ENCODE assay signal across 8 cellular contexts in the genomic region with DNA sequence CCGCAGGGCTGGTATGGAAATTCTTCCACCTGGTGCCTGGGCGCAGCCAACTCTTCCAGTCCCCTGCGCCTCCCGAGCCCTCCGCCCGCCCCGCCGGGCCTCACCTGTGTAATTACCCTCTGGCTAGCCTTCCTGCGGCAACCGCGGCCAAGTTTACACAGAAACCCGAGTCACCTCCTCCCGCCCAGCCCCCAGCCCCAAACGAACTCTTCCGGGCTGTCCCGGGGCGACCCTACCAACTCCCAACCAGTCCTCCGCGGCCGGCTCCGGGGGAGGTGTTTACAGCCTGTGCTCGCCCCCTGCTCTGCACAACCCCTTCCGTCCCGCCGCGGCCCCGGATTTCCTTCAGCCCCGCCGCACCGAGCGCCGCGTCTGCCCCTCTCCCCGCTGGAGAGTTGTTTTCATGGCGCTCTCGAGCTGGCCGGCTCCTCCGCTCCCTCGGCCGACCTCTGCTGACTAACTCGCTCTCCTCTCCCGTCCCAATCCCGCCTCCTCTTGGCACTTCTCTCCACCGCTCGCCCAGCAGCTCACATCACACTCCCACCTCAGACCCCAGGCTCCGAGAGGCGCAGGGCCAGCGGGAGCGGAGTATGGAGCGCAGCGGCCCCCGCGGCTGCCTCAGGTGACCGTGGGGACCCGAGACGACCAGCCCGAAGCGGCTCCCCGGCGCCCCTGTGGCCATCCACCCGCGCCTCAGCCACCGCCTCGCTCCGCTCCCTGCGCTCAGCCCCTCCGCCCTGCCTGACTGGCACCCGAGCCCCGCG. TPM values are rescaled to one million over a fixed set of nuclear protein-coding genes. Genes with fewer than 3 reads are reported as not detected.
A peak's percentile ranks its signal among the peaks of the same experiment; 100 is the strongest.
DNase-seq lines count a peak whose midpoint lies in the region; ATAC-seq and TF ChIP-seq lines count a peak whose summit lies in the region.

No MANE protein-coding gene starts in this region.

- peak in 1 of 12 donors; percentile 25 for TF ChIP-seq CTCF in heart left ventricle (IDR thresholded peaks at IDR 0.05)

- peaks cover 62% of the 10 kb centered on the region for H3K4me1 ChIP-seq in CD4-positive, alpha-beta memory T cell (ENCODE audit: insufficient read depth, low read length)
- peaks cover 7 to 53% (median 40%) of the 10 kb centered on the region in 12 donors for H3K4me1 ChIP-seq in heart left ventricle

- 0 to 1% (median 0%) methylated on average over 45 to 70 of the region's 70 CpGs for WGBS in heart left ventricle, 4 donors

- peak overlapping the region; percentile 69 for H3K9ac ChIP-seq in SK-N-MC (ENCODE audit: insufficient read length)

- peak overlapping the region; percentile 93 to 100 (median 100) for H3K27ac Mint-ChIP-seq in CD4-positive, alpha-beta memory T cell
- H3K27ac Mint-ChIP-seq in activated naive CD8-positive, alpha-beta T cell treated with anti-CD3 and anti-CD28 coated beads, Interleukin-2, amount 10 ng/mL, durations not matched to agents 7 days and 5 days = peak overlapping the region; percentile 100

- H3K36me3 ChIP-seq in CD4-positive, alpha-beta memory T cell (ENCODE audit: insufficient read depth, low read length) = no peaks in the 10 kb centered on the region
- no peaks in the 10 kb centered on the region for H3K36me3 ChIP-seq in SK-N-MC (ENCODE audit: insufficient read depth, low read length)
- H3K36me3 ChIP-seq in heart left ventricle = peaks cover 0 to 36% (median 30%) of the 10 kb centered on the region in 9 donors

- H3K27ac ChIP-seq in CD4-positive, alpha-beta memory T cell (ENCODE audit: low read depth, low read length) = peak overlapping the region; percentile 97
- H3K27ac ChIP-seq in SK-N-MC (no peak overlapping the region), heart left ventricle (peak overlapping the region; percentile 93 to 99 (median 97))

- H3K4me1 Mint-ChIP-seq in CD4-positive, alpha-beta memory T cell = peaks cover 26 to 77% (median 38%) of the 10 kb centered on the region in 4 donors
- H3K4me1 Mint-ChIP-seq in activated naive CD8-positive, alpha-beta T cell treated with anti-CD3 and anti-CD28 coated beads, Interleukin-2, amount 10 ng/mL, durations not matched to agents 7 days and 5 days = peaks cover 24% of the 10 kb centered on the region

- no peak for TF ChIP-seq POLR2A in heart left ventricle (IDR thresholded peaks at IDR 0.05)

- H3K4me3 Mint-ChIP-seq in CD4-positive, alpha-beta memory T cell = peak overlapping the region; percentile 90 to 99 (median 99)
- H3K4me3 Mint-ChIP-seq in activated naive CD8-positive, alpha-beta T cell treated with anti-CD3 and anti-CD28 coated beads, Interleukin-2, amount 10 ng/mL, durations not matched to agents 7 days and 5 days = peak overlapping the region; percentile 100

- H3K9me3 ChIP-seq in CD4-positive, alpha-beta memory T cell (ENCODE audit: control insufficient read depth in 1 of 2, low read length in 2 of 2) = no peaks in the 10 kb centered on the region
- H3K9me3 ChIP-seq in SK-N-MC (ENCODE audit: low read depth, low read length) (no peaks in the 10 kb centered on the region), heart left ventricle (no peaks in the 10 kb centered on the region)

- CTCF ChIA-PET in CD4-positive, alpha-beta memory T cell (lab: Charles Lee; ENCODE audit: partially characterized antibody) = interaction anchor here (1.0 to 6.6 kb wide), 3 partner anchors 31 to 62 kb away, joined by 3 to 62 read pairs (median 3); no protein-coding TSS in a partner anchor

- no peaks in the 10 kb centered on the region for H3K27me3 Mint-ChIP-seq in CD4-positive, alpha-beta memory T cell
- H3K27me3 Mint-ChIP-seq in activated naive CD8-positive, alpha-beta T cell treated with anti-CD3 and anti-CD28 coated beads, Interleukin-2, amount 10 ng/mL, durations not matched to agents 7 days and 5 days = no peaks in the 10 kb centered on the region

- peaks cover 12 to 34% of the 10 kb centered on the region in 2 donors for H3K36me3 Mint-ChIP-seq in CD4-positive, alpha-beta memory T cell
- peaks cover 12% of the 10 kb centered on the region for H3K36me3 Mint-ChIP-seq in activated naive CD8-positive, alpha-beta T cell treated with anti-CD3 and anti-CD28 coated beads, Interleukin-2, amount 10 ng/mL, durations not matched to agents 7 days and 5 days

- H3K9me3 Mint-ChIP-seq in CD4-positive, alpha-beta memory T cell = peaks cover 0 to 3% (median 0%) of the 10 kb centered on the region in 8 donors
- no peaks in the 10 kb centered on the region for H3K9me3 Mint-ChIP-seq in activated naive CD8-positive, alpha-beta T cell treated with anti-CD3 and anti-CD28 coated beads, Interleukin-2, amount 10 ng/mL, durations not matched to agents 7 days and 5 days

- POLR2A ChIA-PET in CD4-positive, alpha-beta memory T cell (lab: Charles Lee; ENCODE audit: partially characterized antibody) = interaction anchor here (0.9 to 4.4 kb wide), 15 partner anchors 10 to 499 kb away, joined by 3 to 49 read pairs (median 4); a partner anchor contains a TSS
- POLR2A ChIA-PET in activated naive CD8-positive, alpha-beta T cell treated with anti-CD3 and anti-CD28 coated beads, Interleukin-2, amount 10 ng/mL, durations not matched to agents 7 days and 5 days (lab: Charles Lee) = interaction anchor here (0.5 to 2.0 kb wide), 10 partner anchors 19 to 1031 kb away, joined by 3 to 8 read pairs (median 3); no protein-coding TSS in a partner anchor

- ATAC-seq in GM19463 (IDR thresholded peaks at IDR 0.05; ENCODE audit: unreplicated experiment) (peak; percentile 17), heart left ventricle (peak; percentile 47 to 77 (median 73))
- ATAC-seq in activated naive CD8-positive, alpha-beta T cell treated with anti-CD3 and anti-CD28 coated beads, Interleukin-2, amount 10 ng/mL, durations not matched to agents 7 days and 5 days (ENCODE audit: low read depth) = peak; percentile 68

- peak overlapping the region; percentile 55 to 82 for H3K4me3 ChIP-seq in CD4-positive, alpha-beta memory T cell (ENCODE audit: low read length in 2 of 2)
- peak overlapping the region; percentile 93 for H3K4me3 ChIP-seq in SK-N-MC
- peak overlapping the region; percentile 68 to 95 (median 88) for H3K4me3 ChIP-seq in heart left ventricle

- intact Hi-C loops in CD4-positive, alpha-beta memory T cell (cut with micrococcal nuclease) = loop anchor here (1.0 to 5.0 kb wide), 7 partner anchors 20 to 499 kb away; no protein-coding TSS in a partner anchor
- intact Hi-C loops in heart left ventricle (cut with DNase I) = loop anchor here in 8 of 10 donors (2.0 to 10.0 kb wide), 7 partner anchors 26 to 110 kb away; a partner anchor contains a TSS

- DNase-seq in CD4-positive, alpha-beta memory T cell = peak; percentile 63 to 77 (median 67)
- DNase-seq in HS-27A (ENCODE audit: low read depth) = peak; percentile 14
- DNase-seq in SK-N-MC (ENCODE audit: low read depth, low spot score) = no peak
- peak; percentile 79 for DNase-seq in activated naive CD8-positive, alpha-beta T cell treated with anti-CD3 and anti-CD28 coated beads, Interleukin-2, amount 10 ng/mL, durations not matched to agents 7 days and 5 days
- DNase-seq in heart left ventricle = peak; percentile 65 to 85 (median 72)
- DNase-seq in pons (ENCODE audit: low spot score) = peak; percentile 53
- DNase-seq in ureter (ENCODE audit: low spot score) = peak; percentile 79

- H3K27me3 ChIP-seq in CD4-positive, alpha-beta memory T cell (ENCODE audit: insufficient read depth, low read length) = no peaks in the 10 kb centered on the region
- no peaks in the 10 kb centered on the region for H3K27me3 ChIP-seq in heart left ventricle

RNA-seq across cellular contexts. Expression of a gene that starts 0.5 kb away (rescaled TPM):
- 10 to 100 TPM; 95.6 to 97.1 TPM for total RNA-seq in CD4-positive, alpha-beta memory T cell
- 10 to 100 TPM; 12.7 to 13.7 TPM for polyA plus RNA-seq in CD4-positive, alpha-beta memory T cell
- total RNA-seq in activated naive CD8-positive, alpha-beta T cell treated with anti-CD3 and anti-CD28 coated beads, Interleukin-2, amount 10 ng/mL, durations not matched to agents 7 days and 5 days = 10 to 100 TPM; 60.5 to 65.1 TPM
- total RNA-seq in heart left ventricle (10 to 100 TPM; 21.3 to 51.5 (median 29.8) TPM), ureter (63.5 TPM)
- polyA plus RNA-seq in heart left ventricle = 10 to 100 TPM; 12.2 to 42.7 TPM

Comparison
In these comparisons a context has a peak if more than half of its experiments do, and no peak if none do; other contexts are left out.
1. ATAC-seq: peak in every context shown above with its lines; median percentile 73 in heart left ventricle; 68 in activated naive CD8-positive, alpha-beta T cell treated with anti-CD3 and anti-CD28 coated beads, Interleukin-2, amount 10 ng/mL, durations not matched to agents 7 days and 5 days; 17 in GM19463.